Comparison of ENCODE assay signal across 18 cellular contexts in genomic region chr20:61805365-61805764, GRCh38.
A peak's percentile ranks its signal among the peaks of the same experiment; 100 is the strongest.
DNase-seq lines count a peak whose midpoint lies in the region; ATAC-seq, FAIRE-seq and TF ChIP-seq lines count a peak whose summit lies in the region.
"Had no signal": no experiment of that assay in that cellular context is flagged by ENCODE, and none has a peak within 500 bp of the region (broad histone marks: within the 10 kb centered on the region; RNA-seq: fewer than 3 reads in every experiment).

No MANE protein-coding gene starts in this region.

- no peak overlapping the region for H3K27ac ChIP-seq in left ventricle myocardium inferior (replicated peaks)
- H3K27ac ChIP-seq in kidney (ENCODE audit: low read depth in 2 of 2, low read length in 2 of 2) = no peak overlapping the region
- H3K27ac ChIP-seq in osteoblast (ENCODE audit: low read depth, low read length) = no peak overlapping the region
- H3K27ac ChIP-seq in testis = no peak overlapping the region

- no peaks in the 10 kb centered on the region for H3K9me3 ChIP-seq in left ventricle myocardium inferior (replicated peaks)
- H3K9me3 ChIP-seq in kidney (ENCODE audit: control insufficient read depth in 1 of 2, low read length in 2 of 2) = no peaks in the 10 kb centered on the region
- H3K9me3 ChIP-seq in osteoblast (ENCODE audit: low read depth, low read length) = no peaks in the 10 kb centered on the region
- no peaks in the 10 kb centered on the region for H3K9me3 ChIP-seq in testis
- H3K9me3 ChIP-seq: HAP-1 had no signal

- H3K79me2 ChIP-seq in osteoblast (ENCODE audit: insufficient read depth, low read length) = no peaks in the 10 kb centered on the region

- no peak for TF ChIP-seq POLR2A in testis (IDR thresholded peaks at IDR 0.05)

- H3K4me3 ChIP-seq in left ventricle myocardium inferior (no peak overlapping the region), kidney (ENCODE audit: low read length in 2 of 2) (no peak overlapping the region), osteoblast (ENCODE audit: insufficient read depth, low read length) (no peak overlapping the region), testis (no peak overlapping the region)
- H3K4me3 ChIP-seq: HAP-1 had no signal

- 91 to 96% methylated on average over 4 to 12 of the region's 12 CpGs for WGBS in testis, 2 donors

- H3K27me3 ChIP-seq in left ventricle myocardium inferior (ENCODE audit: low read depth) (peaks cover 98% of the 10 kb centered on the region), osteoblast (ENCODE audit: insufficient read depth, low read length) (peaks cover 10% of the 10 kb centered on the region), testis (no peaks in the 10 kb centered on the region)

- H3K4me1 ChIP-seq in left ventricle myocardium inferior (peaks cover 5% of the 10 kb centered on the region), kidney (ENCODE audit: control insufficient read depth in 1 of 2, insufficient read depth in 1 of 2, low read depth in 1 of 2, low read length in 2 of 2) (no peaks in the 10 kb centered on the region), osteoblast (ENCODE audit: insufficient read depth, low read length) (no peaks in the 10 kb centered on the region), testis (peaks cover 16% of the 10 kb centered on the region)
- H3K4me1 ChIP-seq: HAP-1 had no signal

- no peak for FAIRE-seq in kidney (lab: Jason Lieb, UNC)
- FAIRE-seq: G401.6, GM12891, H1 had no signal

- intact Hi-C loops in left ventricle myocardium inferior (cut with micrococcal nuclease) (no loop called here), left cardiac atrium (cut with DNase I) (no loop called here), kidney (cut with DNase I) (no loop called here), testis (cut with DNase I; ENCODE audit: low total_unique reads) (no loop called here)

- no peak overlapping the region for H3K9ac ChIP-seq in kidney (ENCODE audit: low read length in 2 of 2)

- no peak for ATAC-seq in left cardiac atrium

- H3K36me3 ChIP-seq in left ventricle myocardium inferior (no peaks in the 10 kb centered on the region), kidney (ENCODE audit: control insufficient read depth in 1 of 2, insufficient read depth in 2 of 2, low read length in 2 of 2) (no peaks in the 10 kb centered on the region), osteoblast (ENCODE audit: insufficient read depth, low read length) (no peaks in the 10 kb centered on the region), testis (ENCODE audit: low read depth, missing control alignments) (no peaks in the 10 kb centered on the region)
- H3K36me3 ChIP-seq: HAP-1 had no signal

- H3K4me2 ChIP-seq in osteoblast (ENCODE audit: insufficient read depth, low read length) = no peak overlapping the region

- DNase-seq in left ventricle myocardium inferior (peak; percentile 6), left cardiac atrium (no peak), kidney (peak; percentile 29), osteoblast (ENCODE audit: insufficient read length, low spot score, missing footprints) (peak; percentile 73), testis (no peak), DMS 273 (lab: John Stamatoyannopoulos, UW; ENCODE audit: unreplicated experiment) (no peak), T-helper 9 cell (no peak)
- DNase-seq: 8988T; AML-193; C1 segment of cervical spinal cord; Calu3; CD4-positive, alpha-beta T cell; DMS153; DMS79 treated with DMSO at 0.1 percent for 48 hours had no signal

- H2AFZ ChIP-seq in osteoblast (ENCODE audit: low read length) = no peak overlapping the region

- TF ChIP-seq CTCF in left ventricle myocardium inferior (IDR thresholded peaks at IDR 0.05; ENCODE audit: borderline replicate concordance) (no peak), kidney (IDR thresholded peaks at IDR 0.05; ENCODE audit: borderline replicate concordance, extremely low read depth, insufficient read depth) (no peak), osteoblast (IDR thresholded peaks at IDR 0.05; ENCODE audit: extremely low read depth, low read depth, low read length) (no peak), testis (IDR thresholded peaks at IDR 0.05) (no peak)

- H4K20me1 ChIP-seq in osteoblast (ENCODE audit: insufficient read depth, low read length) = no peaks in the 10 kb centered on the region

Comparison
In these comparisons a context has a peak if more than half of its experiments do, and no peak if none do; other contexts are left out.
1. DNase-seq: peak in left ventricle myocardium inferior (single experiment), kidney (single experiment) and osteoblast (single experiment); none in left cardiac atrium (single experiment), testis (single experiment), DMS 273 (single experiment) and T-helper 9 cell (single experiment).